Comparison of ENCODE assay signal across 22 cellular contexts in genomic region chr19:40379446-40380198, GRCh38. TPM values are rescaled to one million over a fixed set of nuclear protein-coding genes. Genes with fewer than 3 reads are reported as not detected.
DNase-seq lines count a peak whose midpoint lies in the region; ATAC-seq, FAIRE-seq and TF ChIP-seq lines count a peak whose summit lies in the region.
"Had no signal": no experiment of that assay in that cellular context is flagged by ENCODE, and none has a peak within 500 bp of the region (broad histone marks: within the 10 kb centered on the region; RNA-seq: fewer than 3 reads in every experiment).

No MANE protein-coding gene starts in this region.

- TF ChIP-seq CTCF in SK-N-SH (IDR thresholded peaks at IDR 0.05) (no peak), astrocyte (IDR thresholded peaks at IDR 0.05; ENCODE audit: insufficient read depth, low read depth, low read length) (no peak), mucosa of descending colon (IDR thresholded peaks at IDR 0.05) (no peak)

- H3K4me1 ChIP-seq in SK-N-SH (ENCODE audit: control insufficient read depth in 1 of 2, insufficient read depth in 2 of 2, low read depth in 1 of 2, low read length in 1 of 2) (no peaks in the 10 kb centered on the region), astrocyte (ENCODE audit: insufficient read depth, low read length) (no peaks in the 10 kb centered on the region), mucosa of descending colon (ENCODE audit: low read depth) (no peaks in the 10 kb centered on the region)

- H3K9me3 Mint-ChIP-seq in astrocyte (ENCODE audit: unreplicated experiment): no peaks in the 10 kb centered on the region
- H3K9me3 Mint-ChIP-seq in activated CD4-positive, alpha-beta T cell treated with anti-CD3 and anti-CD28 coated beads, Interleukin-2, amount 10 ng/mL, durations not matched to agents 24 days and 14 days: no peaks in the 10 kb centered on the region

- CTCF ChIA-PET in SK-N-SH (lab: Yijun Ruan, JAX): interaction anchor here (0.6 kb wide), 1 partner anchor 74 kb away, joined by 3 read pairs; no protein-coding TSS in a partner anchor

- no peak for ATAC-seq in SK-N-SH treated with all-trans-retinoic acid at 6 μM for 48 hours
- peak; percentile 13 for ATAC-seq in mucosa of descending colon
- ATAC-seq in HG03457 (IDR thresholded peaks at IDR 0.05; ENCODE audit: unreplicated experiment): no peak
- ATAC-seq in GM18517 (IDR thresholded peaks at IDR 0.05; ENCODE audit: unreplicated experiment): no peak

- no peaks in the 10 kb centered on the region for H3K27me3 ChIP-seq in SK-N-SH (ENCODE audit: insufficient read depth)
- H3K27me3 ChIP-seq in astrocyte (ENCODE audit: insufficient read depth, low read length): no peaks in the 10 kb centered on the region
- H3K27me3 ChIP-seq: SJCRH30 had no signal

- H3K9ac ChIP-seq in SK-N-SH: no peak overlapping the region
- H3K9ac ChIP-seq in astrocyte (ENCODE audit: low read length): no peak overlapping the region

- H3K36me3 Mint-ChIP-seq in astrocyte (ENCODE audit: low read depth, unreplicated experiment): peaks cover 25% of the 10 kb centered on the region
- H3K36me3 Mint-ChIP-seq in activated CD4-positive, alpha-beta T cell treated with anti-CD3 and anti-CD28 coated beads, Interleukin-2, amount 10 ng/mL, durations not matched to agents 24 days and 14 days (ENCODE audit: low read depth): no peaks in the 10 kb centered on the region

- H3K9me3 ChIP-seq in SK-N-SH: no peaks in the 10 kb centered on the region
- no peaks in the 10 kb centered on the region for H3K9me3 ChIP-seq in astrocyte (ENCODE audit: insufficient read depth, low read depth, low read length)
- H3K9me3 ChIP-seq in mucosa of descending colon: no peaks in the 10 kb centered on the region
- H3K9me3 ChIP-seq: SJCRH30 had no signal

- no peak overlapping the region for H3K4me3 Mint-ChIP-seq in astrocyte (ENCODE audit: unreplicated experiment)
- no peak overlapping the region for H3K4me3 Mint-ChIP-seq in activated CD4-positive, alpha-beta T cell treated with anti-CD3 and anti-CD28 coated beads, Interleukin-2, amount 10 ng/mL, durations not matched to agents 24 days and 14 days

- FAIRE-seq in astrocyte (lab: Jason Lieb, UNC): no peak
- FAIRE-seq: H54 had no signal

- H3K36me3 ChIP-seq in SK-N-SH (replicated peaks in 1 of 2; ENCODE audit: control insufficient read depth in 1 of 2, insufficient read depth in 2 of 2, low read length in 1 of 2) (peaks cover 0 to 19% of the 10 kb centered on the region in 2 experiments), astrocyte (ENCODE audit: insufficient read depth, low read length) (no peaks in the 10 kb centered on the region), mucosa of descending colon (ENCODE audit: low read depth) (no peaks in the 10 kb centered on the region)

- H2AFZ ChIP-seq in SK-N-SH (ENCODE audit: low read depth) (no peak overlapping the region), astrocyte (ENCODE audit: low read depth, low read length) (no peak overlapping the region)

- 78% methylated on average over 6 of the region's 11 CpGs for WGBS in SK-N-SH (ENCODE audit: low lambda C conversion rate)

- POLR2A ChIA-PET in SK-N-SH (lab: Yijun Ruan, JAX): interaction anchor here (0.7 kb wide), 2 partner anchors 8 to 9 kb away, joined by 3 to 4 read pairs; no protein-coding TSS in a partner anchor

- H3K79me2 ChIP-seq in SK-N-SH (ENCODE audit: insufficient read depth): no peaks in the 10 kb centered on the region
- H3K79me2 ChIP-seq in astrocyte (ENCODE audit: insufficient read depth, low read length): no peaks in the 10 kb centered on the region

- H3K27ac ChIP-seq in SK-N-SH (ENCODE audit: low read depth in 2 of 2, low read length in 1 of 2) (no peak overlapping the region), astrocyte (ENCODE audit: low read depth, low read length) (no peak overlapping the region)
- H3K27ac ChIP-seq: SJCRH30 had no signal

- DNase-seq in SK-N-SH (peak; percentile 17), astrocyte (ENCODE audit: low read depth) (no peak), mucosa of descending colon (no peak)
- no peak for DNase-seq in activated CD4-positive, alpha-beta T cell treated with anti-CD3 and anti-CD28 coated beads, Interleukin-2, amount 10 ng/mL, durations not matched to agents 24 days and 14 days
- DNase-seq: 8988T, Calu3, DMS79 treated with DMSO at 0.1 percent for 48 hours, GF-D8, Karpas-422, NCI-H1092, NCI-H1417 treated with DMSO at 0.1 percent for 48 hours, NCI-H1694 treated with DMSO at 0.1 percent for 48 hours, NCI-H2081, NCI-H345, NCI-H510A treated with DMSO at 0.1 percent for 48 hours, SJCRH30 had no signal

- H3K4me2 ChIP-seq in SK-N-SH: no peak overlapping the region
- no peak overlapping the region for H3K4me2 ChIP-seq in astrocyte (ENCODE audit: low read length)

- no peaks in the 10 kb centered on the region for H3K27me3 Mint-ChIP-seq in astrocyte (ENCODE audit: low read depth, unreplicated experiment)
- H3K27me3 Mint-ChIP-seq in activated CD4-positive, alpha-beta T cell treated with anti-CD3 and anti-CD28 coated beads, Interleukin-2, amount 10 ng/mL, durations not matched to agents 24 days and 14 days: no peaks in the 10 kb centered on the region

- H3K4me3 ChIP-seq in SK-N-SH (ENCODE audit: low read depth in 2 of 2, low read length in 1 of 2): no peak overlapping the region
- no peak overlapping the region for H3K4me3 ChIP-seq in astrocyte (ENCODE audit: insufficient read depth, low read depth, low read length)
- H3K4me3 ChIP-seq in mucosa of descending colon: no peak overlapping the region
- H3K4me3 ChIP-seq: SJCRH30 had no signal

- no peaks in the 10 kb centered on the region for H3K9me2 ChIP-seq in SK-N-SH

- no peaks in the 10 kb centered on the region for H4K20me1 ChIP-seq in SK-N-SH (ENCODE audit: insufficient read depth)
- no peaks in the 10 kb centered on the region for H4K20me1 ChIP-seq in astrocyte (ENCODE audit: insufficient read depth, low read length)

- TF ChIP-seq EP300 in SK-N-SH (IDR thresholded peaks at IDR 0.05; ENCODE audit: borderline replicate concordance in 1 of 2, low read depth in 1 of 2, low read length in 1 of 2): no peak

- intact Hi-C loops in mucosa of descending colon (cut with DNase I, micrococcal nuclease): no loop called here
- intact Hi-C loops in activated CD4-positive, alpha-beta T cell treated with anti-CD3 and anti-CD28 coated beads, Interleukin-2, amount 10 ng/mL, durations not matched to agents 24 days and 14 days (cut with micrococcal nuclease): no loop called here

- no peaks in the 10 kb centered on the region for H3K4me1 Mint-ChIP-seq in astrocyte (ENCODE audit: low read depth, unreplicated experiment)
- H3K4me1 Mint-ChIP-seq in activated CD4-positive, alpha-beta T cell treated with anti-CD3 and anti-CD28 coated beads, Interleukin-2, amount 10 ng/mL, durations not matched to agents 24 days and 14 days: peaks cover 5% of the 10 kb centered on the region

- no peak for TF ChIP-seq RAD21 in SK-N-SH (IDR thresholded peaks at IDR 0.05; ENCODE audit: low read length)

- H3K27ac Mint-ChIP-seq in astrocyte (ENCODE audit: unreplicated experiment): peak overlapping the region; percentile 34
- no peak overlapping the region for H3K27ac Mint-ChIP-seq in activated CD4-positive, alpha-beta T cell treated with anti-CD3 and anti-CD28 coated beads, Interleukin-2, amount 10 ng/mL, durations not matched to agents 24 days and 14 days

- H3F3A ChIP-seq in SK-N-SH (replicated peaks; ENCODE audit: insufficient read depth): no peaks in the 10 kb centered on the region

TF ChIP-seq in SK-N-SH, 30 proteins besides CTCF, POLR2A, EP300 and RAD21 (continues in another document):
- TF ChIP-seq GATA2 (CRISPR knock-in tag; IDR thresholded peaks at IDR 0.05) (no peak), RCOR1 (IDR thresholded peaks at IDR 0.05; ENCODE audit: low read length) (no peak), MEF2A (IDR thresholded peaks at IDR 0.05; ENCODE audit: borderline replicate concordance, low read depth) (no peak)

RNA-seq across cellular contexts. Expression of gene HIPK4, which starts 10.4 kb away (rescaled TPM):
- 0.13 and 0.23 TPM in 2 replicates for polyA plus RNA-seq in SK-N-SH (2012; rRNA removed)
- 0.01 and 0.09 TPM in 2 replicates for polyA plus RNA-seq in SK-N-SH (2012; cell fraction: cytosol; rRNA removed)
- 0.43 and 0.52 TPM in 2 replicates for polyA plus RNA-seq in SK-N-SH (2012; cell fraction: nucleus; rRNA removed)
- total RNA-seq in astrocyte (0.12 TPM in 1 of 2 replicates, not detected in the other), mucosa of descending colon (under 1 TPM in 1 of 3 donors, not detected in 2; 0.19 TPM)
- total RNA-seq in activated CD4-positive, alpha-beta T cell treated with anti-CD3 and anti-CD28 coated beads, Interleukin-2, amount 10 ng/mL, durations not matched to agents 24 days and 14 days: not detected in 2 replicates
- total RNA-seq: HT-29, Right ventricle myocardium inferior had no signal

RNA-seq across cellular contexts. Expression of gene PLD3, which starts 31.1 kb away (rescaled TPM):
- 449 and 511 TPM in 2 replicates for polyA plus RNA-seq in SK-N-SH (2012; rRNA removed)
- 156 and 261 TPM in 2 replicates for polyA plus RNA-seq in SK-N-SH (2012; cell fraction: cytosol; rRNA removed)
- polyA plus RNA-seq in SK-N-SH (2012; cell fraction: nucleus; rRNA removed): 418 and 461 TPM in 2 replicates
- total RNA-seq in astrocyte (728 and 882 TPM in 2 replicates), mucosa of descending colon (100 to 1,000 TPM; 120 to 158 (median 120) TPM)
- total RNA-seq in activated CD4-positive, alpha-beta T cell treated with anti-CD3 and anti-CD28 coated beads, Interleukin-2, amount 10 ng/mL, durations not matched to agents 24 days and 14 days: 49.4 and 52.2 TPM in 2 replicates

RNA-seq across cellular contexts. Expression of gene C19orf47, which starts 31.4 kb away (rescaled TPM):
- polyA plus RNA-seq in SK-N-SH (2012; rRNA removed): 13.9 and 17.2 TPM in 2 replicates
- polyA plus RNA-seq in SK-N-SH (2012; cell fraction: cytosol; rRNA removed): 7.8 and 9.6 TPM in 2 replicates
- polyA plus RNA-seq in SK-N-SH (2012; cell fraction: nucleus; rRNA removed): 21.0 and 30.8 TPM in 2 replicates
- total RNA-seq in astrocyte (18.2 and 20.6 TPM in 2 replicates), mucosa of descending colon (10 to 100 TPM; 12.1 to 21.2 (median 12.5) TPM)
- 24.4 and 28.9 TPM in 2 replicates for total RNA-seq in activated CD4-positive, alpha-beta T cell treated with anti-CD3 and anti-CD28 coated beads, Interleukin-2, amount 10 ng/mL, durations not matched to agents 24 days and 14 days

RNA-seq across cellular contexts. Expression of gene PRX, which starts 33.6 kb away (rescaled TPM):
- 2.2 TPM in 2 replicates for polyA plus RNA-seq in SK-N-SH (2012; rRNA removed)
- 1.0 and 1.5 TPM in 2 replicates for polyA plus RNA-seq in SK-N-SH (2012; cell fraction: cytosol; rRNA removed)
- 2.9 and 4.3 TPM in 2 replicates for polyA plus RNA-seq in SK-N-SH (2012; cell fraction: nucleus; rRNA removed)
- 1.5 and 2.6 TPM in 2 replicates for total RNA-seq in astrocyte
- total RNA-seq in mucosa of descending colon: 1 to 10 TPM; 1.1 to 6.8 (median 1.7) TPM
- 0.84 and 0.90 TPM in 2 replicates for total RNA-seq in activated CD4-positive, alpha-beta T cell treated with anti-CD3 and anti-CD28 coated beads, Interleukin-2, amount 10 ng/mL, durations not matched to agents 24 days and 14 days

RNA-seq across cellular contexts. Expression of gene SERTAD1, which starts 46.2 kb away (rescaled TPM):
- 7.1 and 10.4 TPM in 2 replicates for polyA plus RNA-seq in SK-N-SH (2012; rRNA removed)
- polyA plus RNA-seq in SK-N-SH (2012; cell fraction: cytosol; rRNA removed): 6.5 and 7.6 TPM in 2 replicates
- 8.4 and 10.2 TPM in 2 replicates for polyA plus RNA-seq in SK-N-SH (2012; cell fraction: nucleus; rRNA removed)
- 21.6 and 22.9 TPM in 2 replicates for total RNA-seq in astrocyte
- 10 to 100 TPM; 12.1 to 16.7 (median 14.0) TPM for total RNA-seq in mucosa of descending colon
- 19.3 and 20.8 TPM in 2 replicates for total RNA-seq in activated CD4-positive, alpha-beta T cell treated with anti-CD3 and anti-CD28 coated beads, Interleukin-2, amount 10 ng/mL, durations not matched to agents 24 days and 14 days
